Comparison of ENCODE assay signal across 10 cellular contexts in the genomic region with DNA sequence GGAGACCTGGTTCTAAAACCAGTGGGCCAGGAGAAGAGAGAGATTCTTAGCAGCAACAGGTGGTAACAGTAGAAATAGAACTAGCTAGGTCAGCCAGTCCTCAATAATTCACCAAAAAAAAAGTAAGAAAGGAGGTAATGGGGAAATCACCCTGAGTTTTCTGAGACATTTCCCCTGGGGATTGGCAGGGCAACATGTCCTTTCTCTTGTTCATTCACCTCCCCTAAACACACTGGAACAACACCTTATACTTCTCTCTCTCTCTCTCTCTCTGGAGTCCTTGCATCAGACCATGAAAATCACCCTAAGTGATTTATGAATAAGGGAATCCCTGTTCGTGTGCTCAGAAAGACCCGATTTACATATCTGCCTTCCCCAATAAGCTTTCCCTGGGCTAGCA.
A peak's percentile ranks its signal among the peaks of the same experiment; 100 is the strongest.
DNase-seq lines count a peak whose midpoint lies in the region; ATAC-seq and TF ChIP-seq lines count a peak whose summit lies in the region.
"Had no signal": no experiment of that assay in that cellular context is flagged by ENCODE, and none has a peak within 500 bp of the region (broad histone marks: within the 10 kb centered on the region; RNA-seq: fewer than 3 reads in every experiment).

No MANE protein-coding gene starts in this region.

- peak overlapping the region; percentile 25 for H3K27ac Mint-ChIP-seq in activated T-helper 1 cell treated with anti-CD3 and anti-CD28 coated beads, Interleukin-12 subunit alpha, Interleukin-12 subunit beta, Interleukin-2, Interleukin-4 antibody, amounts not matched to agents 30 ng/mL and 10 ng/mL and 1 ng/mL, durations not matched to agents 14 hours and 24 hours and 36 hours

- H3K9me3 Mint-ChIP-seq in activated T-helper 1 cell treated with anti-CD3 and anti-CD28 coated beads, Interleukin-12 subunit alpha, Interleukin-12 subunit beta, Interleukin-2, Interleukin-4 antibody, amounts not matched to agents 30 ng/mL and 10 ng/mL and 1 ng/mL, durations not matched to agents 14 hours and 24 hours and 36 hours = no peaks in the 10 kb centered on the region

- TF ChIP-seq CTCF in GM10266 (IDR thresholded peaks at IDR 0.05; ENCODE audit: control insufficient read depth, insufficient read depth, low read depth, missing control alignments) = no peak

- peaks cover 54% of the 10 kb centered on the region for H3K36me3 Mint-ChIP-seq in activated T-helper 1 cell treated with anti-CD3 and anti-CD28 coated beads, Interleukin-12 subunit alpha, Interleukin-12 subunit beta, Interleukin-2, Interleukin-4 antibody, amounts not matched to agents 30 ng/mL and 10 ng/mL and 1 ng/mL, durations not matched to agents 14 hours and 24 hours and 36 hours (ENCODE audit: low read depth)

- ATAC-seq in HG02981 (IDR thresholded peaks at IDR 0.05; ENCODE audit: unreplicated experiment) (peak; percentile 72), HG03139 (IDR thresholded peaks at IDR 0.05; ENCODE audit: unreplicated experiment) (no peak)
- ATAC-seq: HCT116 had no signal

- no peak overlapping the region for H3K4me3 Mint-ChIP-seq in activated T-helper 1 cell treated with anti-CD3 and anti-CD28 coated beads, Interleukin-12 subunit alpha, Interleukin-12 subunit beta, Interleukin-2, Interleukin-4 antibody, amounts not matched to agents 30 ng/mL and 10 ng/mL and 1 ng/mL, durations not matched to agents 14 hours and 24 hours and 36 hours

- H3K4me1 Mint-ChIP-seq in activated T-helper 1 cell treated with anti-CD3 and anti-CD28 coated beads, Interleukin-12 subunit alpha, Interleukin-12 subunit beta, Interleukin-2, Interleukin-4 antibody, amounts not matched to agents 30 ng/mL and 10 ng/mL and 1 ng/mL, durations not matched to agents 14 hours and 24 hours and 36 hours (ENCODE audit: low read depth) = peaks cover 50% of the 10 kb centered on the region

- intact Hi-C loops in activated T-helper 1 cell treated with anti-CD3 and anti-CD28 coated beads, Interleukin-12 subunit alpha, Interleukin-12 subunit beta, Interleukin-2, Interleukin-4 antibody, amounts not matched to agents 30 ng/mL and 10 ng/mL and 1 ng/mL, durations not matched to agents 14 hours and 24 hours and 36 hours (cut with micrococcal nuclease) = loop anchor here (2.0 to 5.0 kb wide), 2 partner anchors 44 to 65 kb away; a partner anchor contains a TSS

- H3K27me3 Mint-ChIP-seq in activated T-helper 1 cell treated with anti-CD3 and anti-CD28 coated beads, Interleukin-12 subunit alpha, Interleukin-12 subunit beta, Interleukin-2, Interleukin-4 antibody, amounts not matched to agents 30 ng/mL and 10 ng/mL and 1 ng/mL, durations not matched to agents 14 hours and 24 hours and 36 hours (ENCODE audit: insufficient read depth) = no peaks in the 10 kb centered on the region

- DNase-seq in GM10266 (ENCODE audit: extremely low spot score) (peak; percentile 20), GM19238 (ENCODE audit: insufficient read length, low spot score) (peak; percentile 2), AML-193 (lab: John Stamatoyannopoulos, UW) (no peak), amygdala (lab: John Stamatoyannopoulos, UW) (no peak), NCI-H1930 (lab: John Stamatoyannopoulos, UW) (no peak)
- DNase-seq in activated T-helper 1 cell treated with anti-CD3 and anti-CD28 coated beads, Interleukin-12 subunit alpha, Interleukin-12 subunit beta, Interleukin-2, Interleukin-4 antibody, amounts not matched to agents 30 ng/mL and 10 ng/mL and 1 ng/mL, durations not matched to agents 14 hours and 24 hours and 36 hours (ENCODE audit: low spot score) = no peak
- DNase-seq: aorta had no signal

Comparison
In these comparisons a context has a peak if more than half of its experiments do, and no peak if none do; other contexts are left out.
1. DNase-seq: peak in GM10266 (single experiment) and GM19238 (single experiment); none in activated T-helper 1 cell treated with anti-CD3 and anti-CD28 coated beads, Interleukin-12 subunit alpha, Interleukin-12 subunit beta, Interleukin-2, Interleukin-4 antibody, amounts not matched to agents 30 ng/mL and 10 ng/mL and 1 ng/mL, durations not matched to agents 14 hours and 24 hours and 36 hours (single experiment), AML-193 (0 of 2), amygdala (0 of 56) and NCI-H1930 (0 of 2).